Comparison of ENCODE assay signal across 8 cellular contexts in genomic region chrX:107715331-107716044, GRCh38.
DNase-seq lines count a peak whose midpoint lies in the region; ATAC-seq and TF ChIP-seq lines count a peak whose summit lies in the region.

No MANE protein-coding gene starts in this region.

- DNase-seq in GM06990 (ENCODE audit: extremely low read depth, insufficient read length): no peak
- DNase-seq in epithelial cell of prostate (ENCODE audit: low read depth, low spot score): no peak
- no peak for DNase-seq in NCI-H82 treated with DMSO at 0.1 percent for 48 hours (lab: John Stamatoyannopoulos, UW; ENCODE audit: unreplicated experiment)
- DNase-seq in AG08395 (ENCODE audit: low spot score): no peak
- no peak for DNase-seq in NCI-H2107 treated with DMSO at 0.1 percent for 48 hours (lab: John Stamatoyannopoulos, UW; ENCODE audit: unreplicated experiment)

- H2AFZ ChIP-seq in SU-DHL-6 (ENCODE audit: low read depth, low read length, severe bottlenecking) (no peak overlapping the region), neural cell (ENCODE audit: low read depth, low read length) (peak overlapping the region; percentile 40)

- H3K36me3 ChIP-seq in GM06990 (ENCODE audit: control insufficient read depth, insufficient read depth, low read length): no peaks in the 10 kb centered on the region
- H3K36me3 ChIP-seq in SU-DHL-6 (ENCODE audit: low read length): no peaks in the 10 kb centered on the region
- H3K36me3 ChIP-seq in neural cell (ENCODE audit: insufficient read depth, low read length): no peaks in the 10 kb centered on the region

- peak overlapping the region; percentile 67 for H3K9ac ChIP-seq in SU-DHL-6 (ENCODE audit: low read length)
- H3K9ac ChIP-seq in neural cell (ENCODE audit: low read length): peak overlapping the region; percentile 74

- no peaks in the 10 kb centered on the region for H3K9me3 ChIP-seq in SU-DHL-6 (ENCODE audit: insufficient read depth, low read length)
- no peaks in the 10 kb centered on the region for H3K9me3 ChIP-seq in neural cell (ENCODE audit: low read length)

- no peak for TF ChIP-seq CTCF in GM06990 (IDR thresholded peaks at IDR 0.05; ENCODE audit: insufficient read depth, low read length, poor library complexity, severe bottlenecking)
- no peak for TF ChIP-seq CTCF in SU-DHL-6 (IDR thresholded peaks at IDR 0.05; ENCODE audit: insufficient read depth, low read length, poor library complexity, severe bottlenecking)
- no peak for TF ChIP-seq CTCF in neural cell (IDR thresholded peaks at IDR 0.05; ENCODE audit: poor library complexity, severe bottlenecking)

- no peaks in the 10 kb centered on the region for H4K20me1 ChIP-seq in SU-DHL-6 (ENCODE audit: low read depth, low read length)
- H4K20me1 ChIP-seq in neural cell (ENCODE audit: insufficient read depth): no peaks in the 10 kb centered on the region

- TF ChIP-seq RAD21 in neural cell (conservative IDR thresholded peaks at IDR 0.05): no peak

- H3K79me2 ChIP-seq in SU-DHL-6 (ENCODE audit: insufficient read depth, low read length) (0 out of 2 replicates have a peak, but pooled peaks cover 3% of the 10 kb centered on the region), neural cell (replicated peaks; ENCODE audit: insufficient read depth, low read length) (no peaks in the 10 kb centered on the region)

- no peak for TF ChIP-seq EP300 in neural cell (conservative IDR thresholded peaks at IDR 0.05; ENCODE audit: poor library complexity, severe bottlenecking)

- no peaks in the 10 kb centered on the region for H3K27me3 ChIP-seq in GM06990 (replicated peaks; ENCODE audit: control insufficient read depth, insufficient read depth, low read length)
- no peaks in the 10 kb centered on the region for H3K27me3 ChIP-seq in SU-DHL-6 (ENCODE audit: low read length)
- H3K27me3 ChIP-seq in neural cell (ENCODE audit: insufficient read depth, low read depth, low read length): no peaks in the 10 kb centered on the region

- H3K4me3 ChIP-seq in GM06990 (replicated peaks; ENCODE audit: low read depth, low read length): peak overlapping the region; percentile 58
- peak overlapping the region; percentile 63 for H3K4me3 ChIP-seq in SU-DHL-6 (ENCODE audit: insufficient read depth, low read length, poor library complexity, severe bottlenecking)
- H3K4me3 ChIP-seq in neural cell (ENCODE audit: low read length): peak overlapping the region; percentile 72

- H3K9me2 ChIP-seq in SU-DHL-6 (replicated peaks; ENCODE audit: insufficient read depth, low read length) (no peaks in the 10 kb centered on the region), neural cell (ENCODE audit: insufficient read depth, low read length) (no peaks in the 10 kb centered on the region)

- peak overlapping the region; percentile 65 for H3K4me2 ChIP-seq in SU-DHL-6 (ENCODE audit: low read depth, low read length, poor library complexity, severe bottlenecking)
- peak overlapping the region; percentile 39 for H3K4me2 ChIP-seq in neural cell (ENCODE audit: low read length)

- H3K27ac ChIP-seq in SU-DHL-6 (ENCODE audit: low read depth, low read length) (peak overlapping the region; percentile 29; the same call in 1 of the 2 replicates), epithelial cell of prostate (peak overlapping the region; percentile 78), neural cell (ENCODE audit: low read length) (peak overlapping the region; percentile 37)

- H3F3A ChIP-seq in SU-DHL-6 (ENCODE audit: insufficient read depth): 0 out of 2 replicates have a peak, but pooled peaks cover 3% of the 10 kb centered on the region
- H3F3A ChIP-seq in neural cell (ENCODE audit: insufficient read depth, low read length, poor library complexity, severe bottlenecking): no peaks in the 10 kb centered on the region

- no peak for ATAC-seq in HG02981 (IDR thresholded peaks at IDR 0.05; ENCODE audit: unreplicated experiment)

TF ChIP-seq in neural cell, 6 proteins besides CTCF, POLR2A, EP300 and RAD21:
- TF ChIP-seq REST (IDR thresholded peaks at IDR 0.05; ENCODE audit: borderline replicate concordance): no peak
- TF ChIP-seq MXI1 (conservative IDR thresholded peaks at IDR 0.05; ENCODE audit: poor library complexity, severe bottlenecking): no peak
- TF ChIP-seq EZH2 (IDR thresholded peaks at IDR 0.05; ENCODE audit: borderline replicate concordance, insufficient read depth, low read length, poor library complexity, severe bottlenecking): no peak
- no peak for TF ChIP-seq POLR2AphosphoS5 (IDR thresholded peaks at IDR 0.05)
- TF ChIP-seq SMC3 (conservative IDR thresholded peaks at IDR 0.05; ENCODE audit: poor library complexity): no peak
- no peak for TF ChIP-seq TAF1 (IDR thresholded peaks at IDR 0.05; ENCODE audit: low read depth)
